Comparison of ENCODE assay signal across 34 cellular contexts in the genomic region with DNA sequence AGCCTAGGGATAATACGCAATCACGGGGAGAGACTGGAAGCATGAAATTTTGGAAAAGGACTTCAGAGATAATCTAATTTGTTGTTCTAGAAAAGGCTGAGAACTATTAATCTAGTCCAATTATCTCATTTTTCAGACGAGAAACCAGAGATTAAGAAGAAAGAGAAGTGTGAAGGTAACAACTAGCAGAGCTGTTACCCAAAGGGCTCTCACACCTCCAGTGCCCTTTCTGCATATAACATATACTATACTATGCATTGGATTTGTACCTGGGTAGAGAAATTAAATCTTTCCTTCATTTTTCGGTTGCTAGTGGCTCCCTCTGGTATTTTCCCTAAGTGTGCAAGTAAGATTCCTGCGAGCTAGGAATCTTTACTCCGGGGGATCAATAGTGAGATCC. TPM values are rescaled to one million over a fixed set of nuclear protein-coding genes. Genes with fewer than 3 reads are reported as not detected.
"Had no signal": no experiment of that assay in that cellular context is flagged by ENCODE, and none has a peak within 500 bp of the region (broad histone marks: within the 10 kb centered on the region; RNA-seq: fewer than 3 reads in every experiment).

No MANE protein-coding gene starts in this region.

- H3K27me3 Mint-ChIP-seq: activated CD4-positive, alpha-beta memory T cell treated with anti-CD3 and anti-CD28 coated beads, Interleukin-2, amount 10 ng/mL, durations not matched to agents 7 days and 5 days; activated CD4-positive, alpha-beta T cell treated with anti-CD3 and anti-CD28 coated beads, Interleukin-2, amount 10 ng/mL, durations not matched to agents 7 days and 5 days; activated naive CD8-positive, alpha-beta T cell; activated T-cell treated with anti-CD3 and anti-CD28 coated beads, Interleukin-2, amount 50 U/mL, for 24 hours had no signal

- H3K27me3 ChIP-seq: brain microvascular endothelial cell, esophagus squamous epithelium, gastroesophageal sphincter had no signal

- H3K27ac Mint-ChIP-seq: activated CD4-positive, alpha-beta memory T cell treated with anti-CD3 and anti-CD28 coated beads, Interleukin-2, amount 10 ng/mL, durations not matched to agents 7 days and 5 days; activated CD4-positive, alpha-beta T cell treated with anti-CD3 and anti-CD28 coated beads, Interleukin-2, amount 10 ng/mL, durations not matched to agents 7 days and 5 days; activated naive CD8-positive, alpha-beta T cell; activated T-cell treated with anti-CD3 and anti-CD28 coated beads, Interleukin-2, amount 50 U/mL, for 24 hours; activated T-cell treated with anti-CD3 and anti-CD28 coated beads, Interleukin-2, amount 50 U/mL, for 72 hours had no signal

- FAIRE-seq: astrocyte, bronchial epithelial cell, colon, endometrium, endothelial cell of umbilical vein had no signal

- H3K4me1 Mint-ChIP-seq: activated CD4-positive, alpha-beta memory T cell treated with anti-CD3 and anti-CD28 coated beads, Interleukin-2, amount 10 ng/mL, durations not matched to agents 7 days and 5 days; activated CD4-positive, alpha-beta T cell treated with anti-CD3 and anti-CD28 coated beads, Interleukin-2, amount 10 ng/mL, durations not matched to agents 7 days and 5 days had no signal

- H3K27ac ChIP-seq: brain microvascular endothelial cell, epithelial cell of prostate, esophagus squamous epithelium, gastroesophageal sphincter had no signal

- H3K9me3 ChIP-seq: esophagus squamous epithelium, gastroesophageal sphincter had no signal

- DNase-seq: activated CD4-positive, alpha-beta memory T cell treated with anti-CD3 and anti-CD28 coated beads, Interleukin-2, amount 10 ng/mL, durations not matched to agents 7 days and 5 days; activated CD4-positive, alpha-beta T cell treated with anti-CD3 and anti-CD28 coated beads for 1 hour; activated CD4-positive, alpha-beta T cell treated with anti-CD3 and anti-CD28 coated beads for 4 hours; activated CD4-positive, alpha-beta T cell treated with anti-CD3 and anti-CD28 coated beads, Interleukin-2, amount 10 ng/mL, durations not matched to agents 7 days and 5 days; activated CD4-positive, alpha-beta T cell treated with anti-CD3 and anti-CD28 coated beads, Interleukin-2, amount 50 U/mL, for 4 hours; activated CD8-positive, alpha-beta memory T cell treated with anti-CD3 and anti-CD28 coated beads, Interleukin-2, amount 50 U/mL, for 48 hours; activated effector memory CD4-positive, alpha-beta T cell treated with Interleukin-2 at 50 U/mL for 16 hours; activated gamma-delta T cell treated with Interleukin-2 at 50 U/mL for 16 hours; activated naive CD4-positive, alpha-beta T cell treated with anti-CD3 and anti-CD28 coated beads, Interleukin-2, amount 50 U/mL, for 16 hours; activated naive CD4-positive, alpha-beta T cell treated with Interleukin-2 at 50 U/mL for 16 hours; activated T-cell treated with anti-CD3 and anti-CD28 coated beads for 4 hours; activated T-cell treated with anti-CD3 and anti-CD28 coated beads, Interleukin-2, amount 50 U/mL, for 24 hours; activated T-cell treated with anti-CD3 and anti-CD28 coated beads, Interleukin-2, amount 50 U/mL, for 72 hours; amniotic stem cell; anterior cingulate cortex; brain microvascular endothelial cell; cortex of kidney; dermis blood vessel endothelial cell; effector CD4-positive, alpha-beta T cell; esophagus squamous epithelium; foreskin melanocyte; T-helper 2 cell had no signal

- H3K4me3 Mint-ChIP-seq: activated CD4-positive, alpha-beta memory T cell treated with anti-CD3 and anti-CD28 coated beads, Interleukin-2, amount 10 ng/mL, durations not matched to agents 7 days and 5 days; activated CD4-positive, alpha-beta T cell treated with anti-CD3 and anti-CD28 coated beads, Interleukin-2, amount 10 ng/mL, durations not matched to agents 7 days and 5 days; activated naive CD8-positive, alpha-beta T cell; activated T-cell treated with anti-CD3 and anti-CD28 coated beads, Interleukin-2, amount 50 U/mL, for 24 hours; activated T-cell treated with anti-CD3 and anti-CD28 coated beads, Interleukin-2, amount 50 U/mL, for 72 hours had no signal

- H3K9me3 Mint-ChIP-seq: activated CD4-positive, alpha-beta memory T cell treated with anti-CD3 and anti-CD28 coated beads, Interleukin-2, amount 10 ng/mL, durations not matched to agents 7 days and 5 days; activated CD4-positive, alpha-beta T cell treated with anti-CD3 and anti-CD28 coated beads, Interleukin-2, amount 10 ng/mL, durations not matched to agents 7 days and 5 days; activated T-cell treated with anti-CD3 and anti-CD28 coated beads, Interleukin-2, amount 50 U/mL, for 24 hours; activated T-cell treated with anti-CD3 and anti-CD28 coated beads, Interleukin-2, amount 50 U/mL, for 72 hours had no signal

- H3K4me3 ChIP-seq: esophagus squamous epithelium, gastroesophageal sphincter had no signal

- H3K4me1 ChIP-seq: esophagus squamous epithelium, gastroesophageal sphincter had no signal

- ATAC-seq: activated T-cell treated with anti-CD3 and anti-CD28 coated beads, Interleukin-2, amount 50 U/mL, for 72 hours; gastroesophageal sphincter had no signal

RNA-seq across cellular contexts. Expression of a gene that starts 13.4 kb away (rescaled TPM):
- total RNA-seq: activated CD4-positive, alpha-beta memory T cell treated with anti-CD3 and anti-CD28 coated beads, Interleukin-2, amount 10 ng/mL, durations not matched to agents 7 days and 5 days; activated CD4-positive, alpha-beta T cell treated with anti-CD3 and anti-CD28 coated beads, Interleukin-2, amount 10 ng/mL, durations not matched to agents 7 days and 5 days; activated T-cell treated with anti-CD3 and anti-CD28 coated beads, Interleukin-2, amount 50 U/mL, for 72 hours; cardiac septum; dermis blood vessel endothelial cell; endothelial cell of umbilical vein; fibroblast of lung; T-helper 1 cell treated with Interleukin-12 subunit alpha and Interleukin-12 subunit beta and Interleukin-4 antibody, amounts not matched to agents 30 ng/mL and 1 ng/mL, for 36 hours had no signal
- polyA plus RNA-seq: adipose tissue, endothelial cell of umbilical vein had no signal
